ENCODE assay signal across 8 cellular contexts in the genomic region with DNA sequence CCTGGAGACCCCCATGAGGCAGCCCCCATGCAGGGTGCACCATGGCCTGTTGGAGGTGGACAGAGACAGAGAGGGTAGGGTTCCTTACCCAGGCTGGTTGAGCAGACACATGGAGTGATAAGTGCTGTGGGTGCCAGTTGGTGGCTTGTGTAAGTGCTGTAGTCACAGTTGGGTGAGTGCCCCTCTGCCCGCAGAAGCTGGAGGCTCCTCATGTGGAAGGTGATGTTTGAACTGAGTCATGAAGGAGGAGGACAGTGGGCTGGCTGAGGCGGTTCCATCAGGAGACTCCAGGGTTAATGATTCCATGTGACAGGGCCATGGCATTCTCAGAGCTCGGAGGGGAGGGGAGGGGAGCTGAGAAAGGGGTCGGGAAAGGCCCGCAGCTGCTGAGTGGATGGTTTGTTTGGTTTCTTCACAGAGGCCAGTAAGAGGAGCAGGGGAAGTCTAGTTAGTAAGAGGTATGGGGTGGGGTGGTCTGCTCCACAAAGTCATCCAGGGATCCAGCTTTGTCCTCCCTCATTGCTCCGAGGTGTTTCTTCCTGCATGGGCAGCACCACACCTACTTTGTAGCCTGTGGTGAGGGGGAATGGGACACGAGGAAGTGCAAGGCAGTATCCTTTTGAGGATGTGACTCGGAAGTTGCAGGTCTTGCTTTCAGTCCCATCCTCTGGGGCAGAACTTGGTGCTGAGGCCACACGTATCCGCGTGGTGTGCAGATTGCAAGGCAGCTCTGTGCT. TPM values are rescaled to one million over a fixed set of nuclear protein-coding genes. Genes with fewer than 3 reads are reported as not detected.
DNase-seq lines count a peak whose midpoint lies in the region; ATAC-seq, FAIRE-seq and TF ChIP-seq lines count a peak whose summit lies in the region.

No MANE protein-coding gene starts in this region.

- intact Hi-C loops in left ventricle myocardium inferior (cut with micrococcal nuclease) (loop anchor here (5.0 kb wide), 1 partner anchor 58 kb away; no protein-coding TSS in a partner anchor), sigmoid colon (cut with DNase I) (loop anchor here (1.0 to 2.0 kb wide), 2 partner anchors 44 to 57 kb away; no protein-coding TSS in a partner anchor)

- H3K4me3 ChIP-seq in left ventricle myocardium inferior (no peak overlapping the region), sigmoid colon (no peak overlapping the region)

- H3K4me1 ChIP-seq in left ventricle myocardium inferior (peaks cover 69% of the 10 kb centered on the region), sigmoid colon (peaks cover 0 to 23% (median 13%) of the 10 kb centered on the region in 4 donors)

- no peaks in the 10 kb centered on the region for H3K27me3 ChIP-seq in left ventricle myocardium inferior (ENCODE audit: low read depth)
- H3K27me3 ChIP-seq in sigmoid colon = no peaks in the 10 kb centered on the region

- 27 to 54% methylated on average over 11 of the region's 11 CpGs for WGBS in sigmoid colon, 2 donors

- H3K9me3 ChIP-seq in left ventricle myocardium inferior (replicated peaks) (no peaks in the 10 kb centered on the region), sigmoid colon (no peaks in the 10 kb centered on the region)

- TF ChIP-seq CTCF in left ventricle myocardium inferior (IDR thresholded peaks at IDR 0.05; ENCODE audit: borderline replicate concordance) (no peak), sigmoid colon (IDR thresholded peaks at IDR 0.05) (no peak)

- TF ChIP-seq EP300 in sigmoid colon (IDR thresholded peaks at IDR 0.05) = no peak

- peaks cover 13% of the 10 kb centered on the region for H3K36me3 ChIP-seq in left ventricle myocardium inferior
- peaks cover 0 to 10% (median 2%) of the 10 kb centered on the region in 4 donors for H3K36me3 ChIP-seq in sigmoid colon

- ATAC-seq in GM21737 (IDR thresholded peaks at IDR 0.05; ENCODE audit: unreplicated experiment) = peak; percentile 11
- no peak for ATAC-seq in GM21390 (IDR thresholded peaks at IDR 0.05; ENCODE audit: unreplicated experiment)
- no peak for ATAC-seq in GM19035 (IDR thresholded peaks at IDR 0.05; ENCODE audit: unreplicated experiment)

- H3K27ac ChIP-seq in left ventricle myocardium inferior (replicated peaks) (peak overlapping the region; percentile 80), sigmoid colon (peak overlapping the region in 2 of 4 donors; percentile 51 to 70)

- TF ChIP-seq POLR2A in sigmoid colon (IDR thresholded peaks at IDR 0.05) = no peak

- DNase-seq in RCC 7860 (ENCODE audit: low spot score) (peak; percentile 95), left ventricle myocardium inferior (no peak), sigmoid colon (peak; percentile 64), NCI-H2196 (lab: John Stamatoyannopoulos, UW; ENCODE audit: unreplicated experiment) (no peak)
- no peak for DNase-seq in activated naive CD4-positive, alpha-beta T cell treated with Interleukin-2 at 50 U/mL for 16 hours

- FAIRE-seq in RCC 7860 (lab: Jason Lieb, UNC) = peak; percentile 96

RNA-seq across cellular contexts. Expression of gene IMPA2, which starts 13.6 kb away (rescaled TPM):
- total RNA-seq in left ventricle myocardium inferior (51.5 TPM), sigmoid colon (10 to 100 TPM; 21.3 to 66.5 (median 29.1) TPM)
- polyA plus RNA-seq in sigmoid colon = 100 to 1,000 TPM in 1 of 3 donors, 10 to 100 TPM in 2; 88.1 to 138 (median 99.6) TPM

Comparison
In these comparisons a context has a peak if more than half of its experiments do, and no peak if none do; other contexts are left out.
1. DNase-seq: peak in RCC 7860 (single experiment) and sigmoid colon (single experiment); none in left ventricle myocardium inferior (single experiment), activated naive CD4-positive, alpha-beta T cell treated with Interleukin-2 at 50 U/mL for 16 hours (single experiment) and NCI-H2196 (single experiment).